ENCODE assay signal across 15 cellular contexts in genomic region chr11:107468596-107468995, GRCh38. TPM values are rescaled to one million over a fixed set of nuclear protein-coding genes. Genes with fewer than 3 reads are reported as not detected.
DNase-seq lines count a peak whose midpoint lies in the region; ATAC-seq, FAIRE-seq and TF ChIP-seq lines count a peak whose summit lies in the region.
"Had no signal": no experiment of that assay in that cellular context is flagged by ENCODE, and none has a peak within 500 bp of the region (broad histone marks: within the 10 kb centered on the region; RNA-seq: fewer than 3 reads in every experiment).

No MANE protein-coding gene starts in this region.

- intact Hi-C loops in HepG2 (cut with micrococcal nuclease; ENCODE audit: unreplicated experiment): no loop called here

- ATAC-seq in HG02885 (IDR thresholded peaks at IDR 0.05; ENCODE audit: poor library complexity, unreplicated experiment): no peak
- no peak for ATAC-seq in HepG2
- ATAC-seq: lower lobe of right lung had no signal

- no peak overlapping the region for H3K9ac ChIP-seq in HepG2 (ENCODE audit: insufficient read depth, low read depth, low read length)

- H3K4me3 ChIP-seq in HFF-Myc (replicated peaks; ENCODE audit: low read depth, low read length) (no peak overlapping the region), fibroblast of the aortic adventitia (ENCODE audit: low read depth, low read length) (no peak overlapping the region), HepG2 (replicated peaks in 1 of 3; ENCODE audit: insufficient read depth in 1 of 3, low read depth in 2 of 3, low read length in 3 of 3) (no peak overlapping the region)
- H3K4me3 ChIP-seq: lower lobe of right lung, MG63, SJSA1, thoracic aorta had no signal

- no peaks in the 10 kb centered on the region for H3K79me2 ChIP-seq in HepG2 (ENCODE audit: insufficient read depth, low read length)

- TF ChIP-seq RAD21 in HepG2 (CRISPR knock-in tag; IDR thresholded peaks at IDR 0.05): no peak

- no peaks in the 10 kb centered on the region for H3K4me1 ChIP-seq in HepG2 (ENCODE audit: insufficient read depth, low read length)
- H3K4me1 ChIP-seq: lower lobe of right lung, SJSA1 had no signal

- in situ Hi-C loops in HepG2 (cut with HindIII; ENCODE audit: extremely low pct_ligation_motif_present, low pct_unique_long_range_greater_than_20kb): no loop called here

- DNase-seq in DMS 273 (lab: John Stamatoyannopoulos, UW; ENCODE audit: unreplicated experiment): peak; percentile 77
- DNase-seq in HFF-Myc (ENCODE audit: extremely low read depth, low read depth): peak; percentile 69
- DNase-seq in RPMI8226: peak; percentile 74
- DNase-seq in fibroblast of the aortic adventitia (ENCODE audit: low read depth): peak; percentile 9
- no peak for DNase-seq in activated naive CD4-positive, alpha-beta T cell treated with anti-CD3 and anti-CD28 coated beads, Interleukin-2, amount 50 U/mL, for 16 hours
- DNase-seq in HepG2 (ENCODE audit: low spot score): no peak
- DNase-seq in T1000 (lab: John Stamatoyannopoulos, UW): no peak
- DNase-seq: activated CD4-positive, alpha-beta T cell treated with anti-CD3 and anti-CD28 coated beads for 1 hour; activated T-cell treated with anti-CD3 and anti-CD28 coated beads, Interleukin-2, amount 50 U/mL, for 48 hours; lower lobe of right lung; MG63; NCI-H774 had no signal

- no peak overlapping the region for H3K4me2 ChIP-seq in HepG2 (ENCODE audit: low read depth, low read length)

- CTCF ChIA-PET in HepG2 (lab: Yijun Ruan, JAX; ENCODE audit: low intra/inter-chr PET ratio, low total read pairs): no interaction called here

- H4K20me1 ChIP-seq in HepG2 (ENCODE audit: insufficient read depth, low read length): no peaks in the 10 kb centered on the region

- TF ChIP-seq POLR2A in HepG2 (IDR thresholded peaks at IDR 0.05; ENCODE audit: insufficient read depth in 1 of 2, low read depth in 2 of 2, low read length in 2 of 2): no peak

- H3K27me3 ChIP-seq in HepG2 (ENCODE audit: control insufficient read depth in 1 of 2, insufficient read depth in 2 of 2, low read length in 2 of 2): no peaks in the 10 kb centered on the region; a peak in 1 of 5 replicates
- H3K27me3 ChIP-seq: SJSA1 had no signal

- H2AFZ ChIP-seq in HepG2 (ENCODE audit: low read length): no peak overlapping the region

- no peaks in the 10 kb centered on the region for H3K36me3 ChIP-seq in HepG2 (replicated peaks in 1 of 2; ENCODE audit: control insufficient read depth in 1 of 2, insufficient read depth in 2 of 2, low read length in 2 of 2)
- H3K36me3 ChIP-seq: lower lobe of right lung, MG63, SJSA1, thoracic aorta had no signal

- H3K27ac ChIP-seq in HepG2 (ENCODE audit: extremely low read length, insufficient read depth, low read length): no peak overlapping the region
- H3K27ac ChIP-seq: lower lobe of right lung, SJSA1, thoracic aorta had no signal

- BruUV-seq in HepG2 (replicated peaks; lab: Mats Ljungman, UMichigan): no TSS peak

- no peak for FAIRE-seq in HepG2 (lab: Jason Lieb, UNC)

- no peaks in the 10 kb centered on the region for H3K9me3 ChIP-seq in HepG2 (ENCODE audit: low read length)
- H3K9me3 ChIP-seq: lower lobe of right lung, MG63, SJSA1, thoracic aorta had no signal

- no peak for TF ChIP-seq CTCF in HFF-Myc (IDR thresholded peaks at IDR 0.05; ENCODE audit: low read depth, low read length, missing control alignments)
- TF ChIP-seq CTCF in fibroblast of the aortic adventitia (IDR thresholded peaks at IDR 0.05; ENCODE audit: insufficient read depth, low read length): no peak
- no peak for TF ChIP-seq CTCF in HepG2 (CRISPR knock-in tag; IDR thresholded peaks at IDR 0.05)

- no peak for TF ChIP-seq EP300 in HepG2 (IDR thresholded peaks at IDR 0.05; ENCODE audit: low read depth in 2 of 2, low read length in 2 of 2)
- TF ChIP-seq EP300 in HepG2 (CRISPR knock-in tag; IDR thresholded peaks at IDR 0.05; ENCODE audit: borderline replicate concordance): no peak

- WGBS in HepG2 (ENCODE audit: low lambda C conversion rate): 21% methylated on average over 3 of the region's 3 CpGs

- POLR2A ChIA-PET in HepG2 (lab: Yijun Ruan, JAX): interaction anchor here (0.8 kb wide), 1 partner anchor 11 kb away, joined by 3 read pairs; the partner anchor contains the start of gene CWF19L2

TF ChIP-seq in HepG2, 621 proteins besides CTCF, POLR2A, EP300 and RAD21 (continues in another document):
- TF ChIP-seq SMAD3 (CRISPR knock-in tag; IDR thresholded peaks at IDR 0.05) (no peak), YY1 (IDR thresholded peaks at IDR 0.05; ENCODE audit: insufficient read depth, insufficient replicate concordance, low read depth, low read length) (no peak), ZNF136 (CRISPR knock-in tag; IDR thresholded peaks at IDR 0.05; ENCODE audit: low read depth) (no peak), DR1 (CRISPR knock-in tag; IDR thresholded peaks at IDR 0.05) (no peak), ZFAT (CRISPR knock-in tag; conservative IDR thresholded peaks at IDR 0.05) (no peak), ZKSCAN5 (CRISPR knock-in tag; IDR thresholded peaks at IDR 0.05) (no peak), FOSL2 (CRISPR knock-in tag; IDR thresholded peaks at IDR 0.05) (no peak), HDAC2 (CRISPR knock-in tag; IDR thresholded peaks at IDR 0.05) (no peak), GZF1 (CRISPR knock-in tag; IDR thresholded peaks at IDR 0.05) (no peak), CEBPZ (IDR thresholded peaks at IDR 0.05; ENCODE audit: low read length) (no peak), ZBTB33 (CRISPR knock-in tag; IDR thresholded peaks at IDR 0.05) (no peak), ZNF720 (CRISPR knock-in tag; IDR thresholded peaks at IDR 0.05) (no peak)

RNA-seq across cellular contexts. Expression of gene CWF19L2, which starts 11.0 kb away (rescaled TPM):
- 15.1 and 41.3 TPM in 2 replicates for total RNA-seq in fibroblast of the aortic adventitia (ENCODE audit: low replicate concordance)
- total RNA-seq in HepG2 (2016; rRNA removed; fragmentation: Illumina TruSeq; extraction: Trizol): 18.6 and 24.5 TPM in 2 replicates
- 6.6 and 7.8 TPM in 2 replicates for total RNA-seq in HepG2 (2016; cell fraction: cytosol; rRNA removed; fragmentation: Illumina TruSeq; extraction: Trizol; ENCODE audit: low read depth)
- total RNA-seq in HepG2 (2016; cell fraction: insoluble cytoplasmic fraction; rRNA removed; fragmentation: Illumina TruSeq; extraction: Trizol): 19.0 and 24.9 TPM in 2 replicates
- total RNA-seq in HepG2 (2016; cell fraction: membrane; rRNA removed; fragmentation: Illumina TruSeq; extraction: Trizol): 5.0 and 5.3 TPM in 2 replicates
- total RNA-seq in HepG2 (2016; cell fraction: nucleus; rRNA removed; fragmentation: Illumina TruSeq; extraction: Trizol): 42.2 and 43.1 TPM in 2 replicates
- polyA plus RNA-seq in HepG2 (2011; rRNA removed): 1.3 and 2.2 TPM in 2 replicates
- 0.58 and 0.88 TPM in 2 replicates for polyA plus RNA-seq in HepG2 (2011; cell fraction: cytosol; rRNA removed)
- 1.2 and 1.4 TPM in 2 replicates for polyA plus RNA-seq in HepG2 (2011; cell fraction: nucleus; rRNA removed)
- 3.5 and 5.6 TPM in 2 replicates for polyA plus RNA-seq in HepG2 (2012)
- 0.40 and 0.61 TPM in 2 replicates for polyA plus RNA-seq in HepG2 (2016; cell fraction: cytosol; fragmentation: Illumina TruSeq; extraction: Trizol; ENCODE audit: low read depth)
- 13.1 and 14.7 TPM in 2 replicates for polyA plus RNA-seq in HepG2 (2016; cell fraction: insoluble cytoplasmic fraction; fragmentation: Illumina TruSeq; extraction: Trizol; ENCODE audit: low read depth)
- polyA plus RNA-seq in HepG2 (2016; cell fraction: membrane; fragmentation: Illumina TruSeq; extraction: Trizol; ENCODE audit: low read depth): 1.3 and 1.4 TPM in 2 replicates
- polyA plus RNA-seq in HepG2 (2016; cell fraction: nucleus; fragmentation: Illumina TruSeq; extraction: Trizol; ENCODE audit: insufficient read depth, low read depth): 6.3 and 7.3 TPM in 2 replicates
- polyA minus RNA-seq in HepG2 (2011; rRNA and poly(A)+ RNA removed; ENCODE audit: low replicate concordance): 2.4 and 2.8 TPM in 2 replicates
- polyA minus RNA-seq in HepG2 (2011; cell fraction: cytosol; rRNA and poly(A)+ RNA removed): 2.4 and 3.1 TPM in 2 replicates
- 35.3 and 37.0 TPM in 2 replicates for polyA minus RNA-seq in HepG2 (2011; cell fraction: nucleus; rRNA and poly(A)+ RNA removed)

Comparison
In these comparisons a context has a peak if more than half of its experiments do, and no peak if none do; other contexts are left out.
1. DNase-seq: peak in DMS 273 (single experiment), HFF-Myc (single experiment), RPMI8226 (single experiment) and fibroblast of the aortic adventitia (single experiment); none in activated naive CD4-positive, alpha-beta T cell treated with anti-CD3 and anti-CD28 coated beads, Interleukin-2, amount 50 U/mL, for 16 hours (single experiment), HepG2 (single experiment) and T1000 (single experiment).